16 cellular contexts compared by ENCODE assay signal in the genomic region with DNA sequence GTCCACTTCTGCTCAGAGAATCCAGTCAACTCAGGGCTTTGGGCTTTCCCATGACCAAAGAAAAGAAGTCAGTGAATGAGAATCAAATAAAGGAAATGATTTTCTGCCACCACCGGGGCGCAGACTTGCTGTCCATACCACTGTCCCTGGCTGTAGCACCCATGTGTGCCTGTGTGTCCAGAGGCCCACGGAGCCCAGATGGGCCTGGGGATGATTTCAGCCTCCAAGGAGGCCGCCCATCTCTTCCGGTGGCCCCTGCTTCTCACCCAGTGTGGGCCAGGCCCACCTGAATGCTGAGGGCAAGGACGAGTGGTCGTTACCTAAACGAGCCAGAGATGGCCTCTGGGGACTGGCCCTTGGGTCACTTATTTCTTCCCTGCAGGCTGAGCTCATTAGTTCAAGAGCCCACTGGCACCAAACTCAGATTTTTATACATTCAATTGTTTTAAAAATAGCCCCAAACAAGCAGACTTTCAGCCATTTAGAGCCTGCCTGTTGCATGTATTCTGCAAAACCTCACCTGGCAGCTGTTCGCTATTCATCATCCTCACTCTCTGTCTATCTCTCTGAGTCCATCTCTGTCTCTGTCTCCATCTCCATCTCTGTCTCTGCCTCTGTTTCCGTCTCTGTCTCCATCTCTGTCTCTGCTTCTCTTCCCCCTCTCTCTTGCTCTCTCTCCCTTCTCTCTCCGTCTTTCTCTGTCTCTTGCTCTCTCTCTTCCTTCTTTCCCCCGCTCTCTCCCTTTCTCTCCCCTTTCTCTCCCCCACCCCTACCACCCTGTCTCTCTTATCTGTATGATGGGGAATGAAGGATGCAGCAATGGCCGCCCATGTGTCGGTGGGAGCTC. TPM values are rescaled to one million over a fixed set of nuclear protein-coding genes. Genes with fewer than 3 reads are reported as not detected.
DNase-seq lines count a peak whose midpoint lies in the region; ATAC-seq and TF ChIP-seq lines count a peak whose summit lies in the region.
"Had no signal": no experiment of that assay in that cellular context is flagged by ENCODE, and none has a peak within 500 bp of the region (broad histone marks: within the 10 kb centered on the region; RNA-seq: fewer than 3 reads in every experiment).

No MANE protein-coding gene starts in this region.

- no peak for ATAC-seq in GM21576 (IDR thresholded peaks at IDR 0.05; ENCODE audit: unreplicated experiment)

- no peak overlapping the region for H3K27ac ChIP-seq in HEK293 (ENCODE audit: extremely low read depth, low read depth, low read length)
- peak overlapping the region; percentile 86 for H3K27ac ChIP-seq in hepatocyte
- H3K27ac ChIP-seq: esophagus muscularis mucosa, left lung, vagina had no signal

- no peaks in the 10 kb centered on the region for H3K79me2 ChIP-seq in hepatocyte

- H3K4me1 Mint-ChIP-seq in progenitor cell of endocrine pancreas (ENCODE audit: low read depth), result peaks cover 12% of the 10 kb centered on the region

- POLR2A ChIA-PET in HEK293 (lab: Yijun Ruan, JAX), result interaction anchor here (1.3 kb wide), 1 partner anchor 498 kb away, joined by 4 read pairs; no protein-coding TSS in a partner anchor

- DNase-seq in hepatocyte (ENCODE audit: low spot score) (no peak), progenitor cell of endocrine pancreas (ENCODE audit: low spot score, unreplicated experiment) (no peak), NCI-H345 (lab: John Stamatoyannopoulos, UW) (no peak), OCI-M2 (lab: John Stamatoyannopoulos, UW; ENCODE audit: unreplicated experiment) (no peak)
- DNase-seq: activated CD4-positive, alpha-beta T cell treated with anti-CD3 and anti-CD28 coated beads, Interleukin-2, amount 10 ng/mL, durations not matched to agents 7 days and 5 days; central memory CD4-positive, alpha-beta T cell; EL; NK-92 treated with Interleukin-12 subunit alpha and Interleukin-12 subunit beta, amount 100 ng/mL, for 24 hours; small intestine; stimulated activated CD4-positive, alpha-beta T cell treated with anti-CD3 and anti-CD28 coated beads, Interleukin-4, amount 100 ng/mL, for 4 hours had no signal

- H3K9me3 Mint-ChIP-seq in progenitor cell of endocrine pancreas (ENCODE audit: low read depth), result no peaks in the 10 kb centered on the region
- H3K9me3 Mint-ChIP-seq: activated CD4-positive, alpha-beta T cell treated with anti-CD3 and anti-CD28 coated beads, Interleukin-2, amount 10 ng/mL, durations not matched to agents 7 days and 5 days had no signal

- CTCF ChIA-PET in HEK293 (lab: Yijun Ruan, JAX), result interaction anchor here (0.5 to 6.4 kb wide), 25 partner anchors 10 to 621 kb away, joined by 3 to 138 read pairs (median 10); a partner anchor contains a TSS

- TF ChIP-seq CTCF in HEK293 (tag by site-specific recombination; IDR thresholded peaks at IDR 0.05) (no peak), hepatocyte (IDR thresholded peaks at IDR 0.05; ENCODE audit: poor library complexity) (no peak), progenitor cell of endocrine pancreas (IDR thresholded peaks at IDR 0.05; ENCODE audit: unreplicated experiment) (no peak)

- no peaks in the 10 kb centered on the region for H3K4me1 ChIP-seq in HEK293 (ENCODE audit: control insufficient read depth, insufficient read depth, low read length)
- peaks cover 43% of the 10 kb centered on the region for H3K4me1 ChIP-seq in hepatocyte (ENCODE audit: insufficient read depth)

- peaks cover 11% of the 10 kb centered on the region for H3K27me3 Mint-ChIP-seq in progenitor cell of endocrine pancreas

- peak overlapping the region; percentile 43 for H3K27ac Mint-ChIP-seq in progenitor cell of endocrine pancreas
- H3K27ac Mint-ChIP-seq: activated CD4-positive, alpha-beta T cell treated with anti-CD3 and anti-CD28 coated beads, Interleukin-2, amount 10 ng/mL, durations not matched to agents 7 days and 5 days had no signal

- no peaks in the 10 kb centered on the region for H3K27me3 ChIP-seq in hepatocyte
- H3K27me3 ChIP-seq: vagina had no signal

- H3K9me3 ChIP-seq in HEK293 (ENCODE audit: control insufficient read depth, insufficient read depth, low read depth, low read length) (no peaks in the 10 kb centered on the region), hepatocyte (ENCODE audit: low read depth) (no peaks in the 10 kb centered on the region)
- H3K9me3 ChIP-seq: esophagus muscularis mucosa, left lung, vagina had no signal

- no peak overlapping the region for H3K4me3 Mint-ChIP-seq in progenitor cell of endocrine pancreas (ENCODE audit: low read depth)
- H3K4me3 Mint-ChIP-seq: activated CD4-positive, alpha-beta T cell treated with anti-CD3 and anti-CD28 coated beads, Interleukin-2, amount 10 ng/mL, durations not matched to agents 7 days and 5 days had no signal

- no peaks in the 10 kb centered on the region for H3K36me3 Mint-ChIP-seq in progenitor cell of endocrine pancreas (ENCODE audit: insufficient read depth)

- H2AFZ ChIP-seq in hepatocyte, result no peak overlapping the region

- H4K20me1 ChIP-seq in hepatocyte (ENCODE audit: insufficient read depth, poor library complexity, severe bottlenecking), result no peaks in the 10 kb centered on the region

- no peak overlapping the region for H3K4me2 ChIP-seq in hepatocyte

- H3K4me3 ChIP-seq in HEK293 (ENCODE audit: low read depth, low read length) (no peak overlapping the region), hepatocyte (no peak overlapping the region)
- H3K4me3 ChIP-seq: esophagus muscularis mucosa, left lung, vagina had no signal

- H3K36me3 ChIP-seq in HEK293 (ENCODE audit: control insufficient read depth in 2 of 2, insufficient read depth in 1 of 2, low read length in 2 of 2) (no peaks in the 10 kb centered on the region), hepatocyte (replicated peaks; ENCODE audit: insufficient read depth, low read depth) (no peaks in the 10 kb centered on the region)
- H3K36me3 ChIP-seq: esophagus muscularis mucosa, left lung, vagina had no signal

- WGBS in hepatocyte (ENCODE audit: low lambda C conversion rate, missing lambda C conversion rate), result 84% methylated on average over 12 of the region's 14 CpGs

- no peaks in the 10 kb centered on the region for H3K9me2 ChIP-seq in hepatocyte (replicated peaks; ENCODE audit: insufficient read depth)

TF ChIP-seq in HEK293, 187 proteins besides CTCF, POLR2A, EP300 and RAD21:
- TF ChIP-seq RBAK (tag by site-specific recombination; IDR thresholded peaks at IDR 0.05) (no peak), PRDM1 (tag by site-specific recombination; IDR thresholded peaks at IDR 0.05) (peak; percentile 92), ZNF292 (tag by site-specific recombination; IDR thresholded peaks at IDR 0.05; ENCODE audit: borderline replicate concordance, low read depth) (no peak), SCRT2 (tag by site-specific recombination; IDR thresholded peaks at IDR 0.05) (peak; percentile 39), ZNF366 (tag by site-specific recombination; conservative IDR thresholded peaks at IDR 0.05) (0 out of 2 replicates have a peak, but pooled peaks have one; percentile 18)

RNA-seq across cellular contexts. Expression of a gene that starts 24.2 kb away (rescaled TPM):
- total RNA-seq in hepatocyte (not detected in 2 replicates), progenitor cell of endocrine pancreas (not detected in 2 replicates)
- 0.39 and 0.54 TPM in 2 replicates for polyA plus RNA-seq in hepatocyte
- total RNA-seq: activated CD4-positive, alpha-beta T cell treated with anti-CD3 and anti-CD28 coated beads, Interleukin-2, amount 10 ng/mL, durations not matched to agents 7 days and 5 days; esophagus muscularis mucosa; left lung; myocyte; vagina had no signal
- polyA plus RNA-seq: small intestine had no signal

RNA-seq across cellular contexts. Expression of a gene that starts 31.8 kb away (rescaled TPM):
- total RNA-seq in hepatocyte (not detected in 2 replicates), progenitor cell of endocrine pancreas (not detected in 2 replicates)
- not detected in 2 replicates for polyA plus RNA-seq in hepatocyte
- total RNA-seq: activated CD4-positive, alpha-beta T cell treated with anti-CD3 and anti-CD28 coated beads, Interleukin-2, amount 10 ng/mL, durations not matched to agents 7 days and 5 days; esophagus muscularis mucosa; left lung; myocyte; vagina had no signal
- polyA plus RNA-seq: small intestine had no signal

RNA-seq across cellular contexts. Expression of a gene that starts 43.2 kb away (rescaled TPM):
- total RNA-seq in hepatocyte (not detected in 2 replicates), progenitor cell of endocrine pancreas (not detected in 2 replicates)
- not detected in 2 replicates for polyA plus RNA-seq in hepatocyte
- total RNA-seq: activated CD4-positive, alpha-beta T cell treated with anti-CD3 and anti-CD28 coated beads, Interleukin-2, amount 10 ng/mL, durations not matched to agents 7 days and 5 days; esophagus muscularis mucosa; left lung; myocyte; vagina had no signal
- polyA plus RNA-seq: small intestine had no signal

RNA-seq across cellular contexts. Expression of a gene that starts 45.5 kb away (rescaled TPM):
- not detected in 2 replicates for total RNA-seq in hepatocyte
- polyA plus RNA-seq in hepatocyte, result not detected in 2 replicates
- not detected in 2 replicates for total RNA-seq in progenitor cell of endocrine pancreas
- total RNA-seq: activated CD4-positive, alpha-beta T cell treated with anti-CD3 and anti-CD28 coated beads, Interleukin-2, amount 10 ng/mL, durations not matched to agents 7 days and 5 days; esophagus muscularis mucosa; left lung; myocyte; vagina had no signal
- polyA plus RNA-seq: small intestine had no signal

RNA-seq across cellular contexts. Expression of a gene that starts 55.7 kb away (rescaled TPM):
- not detected in 2 replicates for total RNA-seq in hepatocyte
- not detected in 2 replicates for polyA plus RNA-seq in hepatocyte
- not detected in 2 replicates for total RNA-seq in progenitor cell of endocrine pancreas
- total RNA-seq: activated CD4-positive, alpha-beta T cell treated with anti-CD3 and anti-CD28 coated beads, Interleukin-2, amount 10 ng/mL, durations not matched to agents 7 days and 5 days; esophagus muscularis mucosa; left lung; myocyte; vagina had no signal
